8 cellular contexts compared by ENCODE assay signal in genomic region chr6:41936073-41936837, GRCh38. TPM values are rescaled to one million over a fixed set of nuclear protein-coding genes. Genes with fewer than 3 reads are reported as not detected.
DNase-seq lines count a peak whose midpoint lies in the region; ATAC-seq and TF ChIP-seq lines count a peak whose summit lies in the region.

No MANE protein-coding gene starts in this region.

- no peak overlapping the region for H4K8ac ChIP-seq in neuronal stem cell (ENCODE audit: low read depth, low read length)

- POLR2A ChIA-PET in BJ (lab: Charles Lee): no interaction called here

- H3K4me1 ChIP-seq in neuronal stem cell (ENCODE audit: control insufficient read depth in 2 of 2, insufficient read depth in 1 of 2, low read depth in 1 of 2, low read length in 2 of 2): peaks cover 18 to 19% of the 10 kb centered on the region in 2 donors

- no peak overlapping the region for H3K14ac ChIP-seq in neuronal stem cell (ENCODE audit: low read length)

- peak overlapping the region; percentile 23 for H3K18ac ChIP-seq in neuronal stem cell (ENCODE audit: low read length)

- H2BK120ac ChIP-seq in neuronal stem cell (ENCODE audit: low read depth, low read length): no peak overlapping the region

- peak overlapping the region; percentile 94 for H3K4me3 Mint-ChIP-seq in activated T-helper 17 cell treated with anti-CD3 and anti-CD28 coated beads, Interleukin-2, amount 50 U/mL, for 72 hours

- DNase-seq in BJ (ENCODE audit: low read depth) (peak; percentile 64), HuH-7.5 (ENCODE audit: low spot score) (peak; percentile 72), RKO (ENCODE audit: low spot score) (peak; percentile 88), fibroblast of pulmonary artery (ENCODE audit: low read depth) (peak; percentile 94), neuronal stem cell (ENCODE audit: low spot score) (peak; percentile 70)

- H2BK12ac ChIP-seq in neuronal stem cell (ENCODE audit: low read length): no peak overlapping the region

- H3K36me3 ChIP-seq in BJ (ENCODE audit: control insufficient read depth, insufficient read depth, low read length): peaks cover 26% of the 10 kb centered on the region
- peaks cover 38 to 72% of the 10 kb centered on the region in 2 donors for H3K36me3 ChIP-seq in neuronal stem cell (replicated peaks in 1 of 2; ENCODE audit: control insufficient read depth in 2 of 2, insufficient read depth in 2 of 2, low read length in 2 of 2)

- no peak overlapping the region for H3K4ac ChIP-seq in neuronal stem cell (ENCODE audit: low read length)

- H3K9me3 Mint-ChIP-seq in activated T-helper 17 cell treated with anti-CD3 and anti-CD28 coated beads, Interleukin-2, amount 50 U/mL, for 72 hours: no peaks in the 10 kb centered on the region

- H2AFZ ChIP-seq in neuronal stem cell (ENCODE audit: low read length): no peak overlapping the region

- peaks cover 37% of the 10 kb centered on the region for H3K4me1 Mint-ChIP-seq in activated T-helper 17 cell treated with anti-CD3 and anti-CD28 coated beads, Interleukin-2, amount 50 U/mL, for 72 hours

- no peaks in the 10 kb centered on the region for H3K27me3 Mint-ChIP-seq in activated T-helper 17 cell treated with anti-CD3 and anti-CD28 coated beads, Interleukin-2, amount 50 U/mL, for 72 hours

- H3K9me3 ChIP-seq in neuronal stem cell (replicated peaks in 1 of 2; ENCODE audit: control insufficient read depth in 2 of 2, insufficient read depth in 1 of 2, low read depth in 1 of 2, low read length in 2 of 2): no peaks in the 10 kb centered on the region

- H3K36me3 Mint-ChIP-seq in activated T-helper 17 cell treated with anti-CD3 and anti-CD28 coated beads, Interleukin-2, amount 50 U/mL, for 72 hours (ENCODE audit: low read depth): peaks cover 99% of the 10 kb centered on the region

- peak; percentile 63 for ATAC-seq in GM19328 (IDR thresholded peaks at IDR 0.05; ENCODE audit: unreplicated experiment)
- peak; percentile 68 for ATAC-seq in activated T-helper 17 cell treated with anti-CD3 and anti-CD28 coated beads, Interleukin-2, amount 50 U/mL, for 72 hours (replicated peaks)

- H3K27ac Mint-ChIP-seq in activated T-helper 17 cell treated with anti-CD3 and anti-CD28 coated beads, Interleukin-2, amount 50 U/mL, for 72 hours: peak overlapping the region; percentile 85

- H2BK5ac ChIP-seq in neuronal stem cell (ENCODE audit: low read length): peak overlapping the region; percentile 56

- TF ChIP-seq CTCF in BJ (IDR thresholded peaks at IDR 0.05; ENCODE audit: insufficient read depth, low read depth, low read length): peak; percentile 98
- TF ChIP-seq CTCF in fibroblast of pulmonary artery (IDR thresholded peaks at IDR 0.05; ENCODE audit: low read length, missing control alignments): peak; percentile 98

- CTCF ChIA-PET in BJ (lab: Yijun Ruan, JAX): interaction anchor here (0.6 to 10.5 kb wide), 11 partner anchors 8 to 149 kb away, joined by 3 to 152 read pairs (median 6); partner anchors contain the start of genes BYSL, MED20, TAF8 and TOMM6

- no CpG with 5 or more reads among the region's 10 CpGs for WGBS in neuronal stem cell (ENCODE audit: extremely low coverage in 2 of 2, insufficient read length in 2 of 2, insufficient replicate concordance in 1 of 2), 2 donors

- H2AK5ac ChIP-seq in neuronal stem cell (ENCODE audit: low read depth, low read length): no peak overlapping the region

- no peaks in the 10 kb centered on the region for H3K27me3 ChIP-seq in BJ (ENCODE audit: control insufficient read depth, insufficient read depth, low read length)
- no peaks in the 10 kb centered on the region for H3K27me3 ChIP-seq in neuronal stem cell (ENCODE audit: control insufficient read depth in 3 of 3, insufficient read depth in 3 of 3, low read depth in 1 of 3, low read length in 3 of 3)

- peak overlapping the region; percentile 68 for H3K9ac ChIP-seq in neuronal stem cell (ENCODE audit: low read depth, low read length, poor library complexity)

- H3K4me3 ChIP-seq in BJ (ENCODE audit: low read depth, low read length): no peak overlapping the region
- no peak overlapping the region for H3K4me3 ChIP-seq in fibroblast of pulmonary artery (replicated peaks; ENCODE audit: low read depth, low read length)
- H3K4me3 ChIP-seq in neuronal stem cell (ENCODE audit: low read length in 2 of 2): no peak overlapping the region

- H3K27ac ChIP-seq in neuronal stem cell (replicated peaks; ENCODE audit: low read length): peak overlapping the region; percentile 13
- H3K27ac ChIP-seq in temporal lobe (ENCODE audit: low read depth, low read length): peak overlapping the region; percentile 10

- peaks cover 3% of the 10 kb centered on the region for H3K79me1 ChIP-seq in neuronal stem cell (ENCODE audit: low read depth, low read length)

- H3K23ac ChIP-seq in neuronal stem cell (ENCODE audit: low read depth, low read length, poor library complexity): no peak overlapping the region

- H3K4me2 ChIP-seq in neuronal stem cell (ENCODE audit: insufficient read depth, low read length, poor library complexity, severe bottlenecking): no peak overlapping the region

- no peak overlapping the region for H2BK15ac ChIP-seq in neuronal stem cell (ENCODE audit: low read length)

- H4K91ac ChIP-seq in neuronal stem cell (ENCODE audit: low read depth, low read length, poor library complexity): no peak overlapping the region

RNA-seq across cellular contexts. Expression of gene CCND3, which starts 5.4 kb away (rescaled TPM):
- polyA plus RNA-seq in BJ (2011; rRNA removed): 20.0 and 38.5 TPM in 2 replicates
- polyA minus RNA-seq in BJ (2011; rRNA and poly(A)+ RNA removed): 19.2 and 26.1 TPM in 2 replicates
- total RNA-seq in activated T-helper 17 cell treated with anti-CD3 and anti-CD28 coated beads, Interleukin-2, amount 50 U/mL, for 72 hours: 100 to 1,000 TPM; 297 to 332 TPM
- 14.7 TPM for polyA plus RNA-seq in neuronal stem cell (2013, experiment 1 of 2)
- 15.1 TPM for polyA plus RNA-seq in neuronal stem cell (2013, experiment 2 of 2)
- 13.0 TPM for total RNA-seq in temporal lobe

RNA-seq across cellular contexts. Expression of gene BYSL, which starts 15.0 kb away (rescaled TPM):
- 18.0 and 28.5 TPM in 2 replicates for polyA plus RNA-seq in BJ (2011; rRNA removed)
- 19.2 and 20.0 TPM in 2 replicates for polyA minus RNA-seq in BJ (2011; rRNA and poly(A)+ RNA removed)
- 10 to 100 TPM; 23.3 to 53.1 TPM for total RNA-seq in activated T-helper 17 cell treated with anti-CD3 and anti-CD28 coated beads, Interleukin-2, amount 50 U/mL, for 72 hours
- 16.2 TPM for polyA plus RNA-seq in neuronal stem cell (2013, experiment 1 of 2)
- polyA plus RNA-seq in neuronal stem cell (2013, experiment 2 of 2): 15.3 TPM
- total RNA-seq in temporal lobe: 11.6 TPM

RNA-seq across cellular contexts. Expression of gene MED20, which starts 15.3 kb away (rescaled TPM):
- polyA plus RNA-seq in BJ (2011; rRNA removed): 33.0 and 34.4 TPM in 2 replicates
- 20.2 and 34.0 TPM in 2 replicates for polyA minus RNA-seq in BJ (2011; rRNA and poly(A)+ RNA removed)
- total RNA-seq in activated T-helper 17 cell treated with anti-CD3 and anti-CD28 coated beads, Interleukin-2, amount 50 U/mL, for 72 hours: 10 to 100 TPM; 20.5 to 22.6 TPM
- 15.9 TPM for polyA plus RNA-seq in neuronal stem cell (2013, experiment 1 of 2)
- 15.4 TPM for polyA plus RNA-seq in neuronal stem cell (2013, experiment 2 of 2)
- 13.3 TPM for total RNA-seq in temporal lobe

RNA-seq across cellular contexts. Expression of gene USP49, which starts 41.1 kb away (rescaled TPM):
- polyA plus RNA-seq in BJ (2011; rRNA removed): 1.6 and 1.9 TPM in 2 replicates
- polyA minus RNA-seq in BJ (2011; rRNA and poly(A)+ RNA removed): 1.2 and 2.0 TPM in 2 replicates
- 10 to 100 TPM in 1 of 2 donors, 1 to 10 TPM in 1; 8.0 to 12.0 TPM for total RNA-seq in activated T-helper 17 cell treated with anti-CD3 and anti-CD28 coated beads, Interleukin-2, amount 50 U/mL, for 72 hours
- polyA plus RNA-seq in neuronal stem cell (2013, experiment 1 of 2): 26.2 TPM
- 26.0 TPM for polyA plus RNA-seq in neuronal stem cell (2013, experiment 2 of 2)
- total RNA-seq in temporal lobe: 14.5 TPM

Comparison
In these comparisons a context has a peak if more than half of its experiments do, and no peak if none do; other contexts are left out.
1. RNA of gene CCND3, which starts 5.4 kb away (total RNA-seq): 297 to 332 TPM in activated T-helper 17 cell treated with anti-CD3 and anti-CD28 coated beads, Interleukin-2, amount 50 U/mL, for 72 hours; 13.0 TPM in temporal lobe (single experiment); every median in the first group is over 10 times any median in the second.
2. Peak in every context shown above with its lines, with median percentiles within 50 percentile points of each other: DNase-seq.